ENCODE assay signal across 14 cellular contexts in genomic region chr14:71022939-71023338, GRCh38.
"Had no signal": no experiment of that assay in that cellular context is flagged by ENCODE, and none has a peak within 500 bp of the region (broad histone marks: within the 10 kb centered on the region; RNA-seq: fewer than 3 reads in every experiment).

No MANE protein-coding gene starts in this region.

- H3K27me3 ChIP-seq: colonic mucosa, gastrocnemius medialis, spleen had no signal

- H3K27ac ChIP-seq: colonic mucosa, gastrocnemius medialis, spleen, thoracic aorta, WERI-Rb-1 had no signal

- H3K4me3 Mint-ChIP-seq: nephron progenitor cell had no signal

- DNase-seq: activated CD4-positive, alpha-beta T cell treated with anti-CD3 and anti-CD28 coated beads, Interleukin-2, amount 50 U/mL, for 4 hours; activated effector memory CD4-positive, alpha-beta T cell treated with anti-CD3 and anti-CD28 coated beads, Interleukin-2, amount 50 U/mL, for 16 hours; colonic mucosa; gastrocnemius medialis; left ventricle myocardium superior; mesenchymal stem cell; nephron progenitor cell; spleen; stimulated activated CD4-positive, alpha-beta T cell treated with anti-CD3 and anti-CD28 coated beads, Interleukin-1b, Interleukin-23, amount 100 ng/mL, for 48 hours; stimulated activated naive CD4-positive, alpha-beta T cell treated with Interleukin-2 at 50 U/mL for 16 hours; T1000; WERI-Rb-1 had no signal

- H3K4me3 ChIP-seq: colonic mucosa, gastrocnemius medialis, spleen, thoracic aorta had no signal

- H3K4me1 ChIP-seq: colonic mucosa, gastrocnemius medialis had no signal

- H3K9me3 ChIP-seq: colonic mucosa, gastrocnemius medialis, thoracic aorta had no signal

- H3K27ac Mint-ChIP-seq: nephron progenitor cell had no signal

- ATAC-seq: gastrocnemius medialis, left ventricle myocardium superior, sciatic nerve had no signal

- H3K4me1 Mint-ChIP-seq: nephron progenitor cell had no signal

- H3K36me3 ChIP-seq: colonic mucosa had no signal
